ENCODE assay signal across 10 cellular contexts in genomic region chr16:87874639-87875472, GRCh38. TPM values are rescaled to one million over a fixed set of nuclear protein-coding genes. Genes with fewer than 3 reads are reported as not detected.
DNase-seq lines count a peak whose midpoint lies in the region; ATAC-seq and TF ChIP-seq lines count a peak whose summit lies in the region.
"Had no signal": no experiment of that assay in that cellular context is flagged by ENCODE, and none has a peak within 500 bp of the region (broad histone marks: within the 10 kb centered on the region; RNA-seq: fewer than 3 reads in every experiment).

No MANE protein-coding gene starts in this region.

- H3K27ac ChIP-seq in foreskin keratinocyte = no peak overlapping the region

- TF ChIP-seq CTCF in foreskin keratinocyte (conservative IDR thresholded peaks at IDR 0.05) = no peak

- no peaks in the 10 kb centered on the region for H3K27me3 Mint-ChIP-seq in activated CD8-positive, alpha-beta memory T cell treated with anti-CD3 and anti-CD28 coated beads, Interleukin-2, amount 10 ng/mL, durations not matched to agents 7 days and 5 days

- H3K4me1 Mint-ChIP-seq in activated CD8-positive, alpha-beta memory T cell treated with anti-CD3 and anti-CD28 coated beads, Interleukin-2, amount 10 ng/mL, durations not matched to agents 7 days and 5 days = peaks cover 53% of the 10 kb centered on the region
- peaks cover 59% of the 10 kb centered on the region for H3K4me1 Mint-ChIP-seq in stimulated activated effector memory CD8-positive, alpha-beta T cell treated with anti-CD3 and anti-CD28 coated beads, Interleukin-12 subunit alpha, Interleukin-12 subunit beta, amount 100 ng/mL, for 72 hours

- peak; percentile 84 for DNase-seq in activated CD8-positive, alpha-beta memory T cell treated with anti-CD3 and anti-CD28 coated beads, Interleukin-2, amount 10 ng/mL, durations not matched to agents 7 days and 5 days
- peak; percentile 53 for DNase-seq in islet precursor cell
- DNase-seq in stimulated activated effector memory CD8-positive, alpha-beta T cell treated with anti-CD3 and anti-CD28 coated beads, Interleukin-12 subunit alpha, Interleukin-12 subunit beta, amount 100 ng/mL, for 72 hours (ENCODE audit: low spot score in 2 of 2) = peak in 1 of 2 donors; percentile 72
- DNase-seq in foreskin keratinocyte = no peak
- no peak for DNase-seq in erythroblast (lab: John Stamatoyannopoulos, UW)
- no peak for DNase-seq in NCI-H446 (lab: John Stamatoyannopoulos, UW)
- DNase-seq: HCEC 1CT, NCI-H524 treated with DMSO at 0.1 percent for 48 hours had no signal

- CTCF ChIA-PET in activated CD8-positive, alpha-beta memory T cell treated with anti-CD3 and anti-CD28 coated beads, Interleukin-2, amount 10 ng/mL, durations not matched to agents 7 days and 5 days (lab: Charles Lee) = interaction anchor here (0.7 to 13.2 kb wide), 16 partner anchors 9 to 110 kb away, joined by 3 to 451 read pairs (median 8); partner anchors contain the start of gene KLHDC4

- TF ChIP-seq POLR2A in erythroblast (IDR thresholded peaks at IDR 0.05; ENCODE audit: low read length) = no peak

- TF ChIP-seq EP300 in Ishikawa (IDR thresholded peaks at IDR 0.05; ENCODE audit: borderline replicate concordance) = no peak

- H3K4me1 ChIP-seq in foreskin keratinocyte = no peaks in the 10 kb centered on the region

- H3K9me3 Mint-ChIP-seq in activated CD8-positive, alpha-beta memory T cell treated with anti-CD3 and anti-CD28 coated beads, Interleukin-2, amount 10 ng/mL, durations not matched to agents 7 days and 5 days (ENCODE audit: low read depth) = peaks cover 6% of the 10 kb centered on the region
- H3K9me3 Mint-ChIP-seq in stimulated activated effector memory CD8-positive, alpha-beta T cell treated with anti-CD3 and anti-CD28 coated beads, Interleukin-12 subunit alpha, Interleukin-12 subunit beta, amount 100 ng/mL, for 72 hours = no peaks in the 10 kb centered on the region

- peak overlapping the region; percentile 37 for H3K4me3 Mint-ChIP-seq in activated CD8-positive, alpha-beta memory T cell treated with anti-CD3 and anti-CD28 coated beads, Interleukin-2, amount 10 ng/mL, durations not matched to agents 7 days and 5 days
- H3K4me3 Mint-ChIP-seq in stimulated activated effector memory CD8-positive, alpha-beta T cell treated with anti-CD3 and anti-CD28 coated beads, Interleukin-12 subunit alpha, Interleukin-12 subunit beta, amount 100 ng/mL, for 72 hours = peak overlapping the region; percentile 56

- H3K27me3 ChIP-seq in foreskin keratinocyte = peaks cover 2% of the 10 kb centered on the region

- peak overlapping the region; percentile 82 for H3K27ac Mint-ChIP-seq in activated CD8-positive, alpha-beta memory T cell treated with anti-CD3 and anti-CD28 coated beads, Interleukin-2, amount 10 ng/mL, durations not matched to agents 7 days and 5 days
- peak overlapping the region; percentile 90 for H3K27ac Mint-ChIP-seq in stimulated activated effector memory CD8-positive, alpha-beta T cell treated with anti-CD3 and anti-CD28 coated beads, Interleukin-12 subunit alpha, Interleukin-12 subunit beta, amount 100 ng/mL, for 72 hours

- peaks cover 2% of the 10 kb centered on the region for H3K36me3 Mint-ChIP-seq in activated CD8-positive, alpha-beta memory T cell treated with anti-CD3 and anti-CD28 coated beads, Interleukin-2, amount 10 ng/mL, durations not matched to agents 7 days and 5 days
- peaks cover 12% of the 10 kb centered on the region for H3K36me3 Mint-ChIP-seq in stimulated activated effector memory CD8-positive, alpha-beta T cell treated with anti-CD3 and anti-CD28 coated beads, Interleukin-12 subunit alpha, Interleukin-12 subunit beta, amount 100 ng/mL, for 72 hours

- TF ChIP-seq RAD21 in Ishikawa (IDR thresholded peaks at IDR 0.05; ENCODE audit: low read depth) = no peak

- ATAC-seq in activated CD8-positive, alpha-beta memory T cell treated with anti-CD3 and anti-CD28 coated beads, Interleukin-2, amount 10 ng/mL, durations not matched to agents 7 days and 5 days = peak; percentile 78
- peak; percentile 85 for ATAC-seq in stimulated activated effector memory CD8-positive, alpha-beta T cell treated with anti-CD3 and anti-CD28 coated beads, Interleukin-12 subunit alpha, Interleukin-12 subunit beta, amount 100 ng/mL, for 72 hours
- no peak for ATAC-seq in HG03342 (IDR thresholded peaks at IDR 0.05; ENCODE audit: unreplicated experiment)
- no peak for ATAC-seq in foreskin keratinocyte

TF ChIP-seq in Ishikawa, 13 proteins besides CTCF, POLR2A, EP300 and RAD21:
- 0 out of 2 replicates have a peak, but pooled peaks have one; percentile 21 for TF ChIP-seq EGR1 (IDR thresholded peaks at IDR 0.05)
- peak; percentile 54; the same call in 1 of the 2 replicates for TF ChIP-seq CEBPB (IDR thresholded peaks at IDR 0.05)
- TF ChIP-seq REST (IDR thresholded peaks at IDR 0.05; ENCODE audit: low read depth) = no peak
TF ChIP-seq in Ishikawa: peak in this region for 2.

RNA-seq across cellular contexts. Expression of gene SLC7A5, which starts 5.5 kb away (rescaled TPM):
- total RNA-seq in activated CD8-positive, alpha-beta memory T cell treated with anti-CD3 and anti-CD28 coated beads, Interleukin-2, amount 10 ng/mL, durations not matched to agents 7 days and 5 days = 100 to 1,000 TPM; 114 to 220 TPM
- total RNA-seq in foreskin keratinocyte = 455 and 588 TPM in 2 replicates
- polyA plus RNA-seq in foreskin keratinocyte = 419 and 621 TPM in 2 replicates

Comparison
In these comparisons a context has a peak if more than half of its experiments do, and no peak if none do; other contexts are left out.
1. ATAC-seq: peak in activated CD8-positive, alpha-beta memory T cell treated with anti-CD3 and anti-CD28 coated beads, Interleukin-2, amount 10 ng/mL, durations not matched to agents 7 days and 5 days (single experiment) and stimulated activated effector memory CD8-positive, alpha-beta T cell treated with anti-CD3 and anti-CD28 coated beads, Interleukin-12 subunit alpha, Interleukin-12 subunit beta, amount 100 ng/mL, for 72 hours (single experiment); none in HG03342 (single experiment) and foreskin keratinocyte (single experiment).
2. DNase-seq: peak in activated CD8-positive, alpha-beta memory T cell treated with anti-CD3 and anti-CD28 coated beads, Interleukin-2, amount 10 ng/mL, durations not matched to agents 7 days and 5 days (single experiment) and islet precursor cell (single experiment); none in foreskin keratinocyte (0 of 2), erythroblast (0 of 2) and NCI-H446 (0 of 2).